ENCODE assay signal across 21 cellular contexts in genomic region chr16:20242568-20243240, GRCh38.
DNase-seq lines count a peak whose midpoint lies in the region; ATAC-seq and FAIRE-seq lines count a peak whose summit lies in the region.
"Had no signal": no experiment of that assay in that cellular context is flagged by ENCODE, and none has a peak within 500 bp of the region (broad histone marks: within the 10 kb centered on the region; RNA-seq: fewer than 3 reads in every experiment).

No MANE protein-coding gene starts in this region.

- no peak overlapping the region for H2BK120ac ChIP-seq in trophoblast cell (ENCODE audit: insufficient read depth, low read length, poor library complexity)

- no peak overlapping the region for H2AFZ ChIP-seq in trophoblast cell (ENCODE audit: insufficient read depth, low read length, poor library complexity)

- H3K4me1 ChIP-seq in trophoblast cell (ENCODE audit: control insufficient read depth in 1 of 2, insufficient read depth in 2 of 2, low read length in 2 of 2) (no peaks in the 10 kb centered on the region), small intestine (ENCODE audit: control insufficient read depth in 2 of 2, insufficient read depth in 1 of 2, low read depth in 1 of 2, low read length in 1 of 2) (no peaks in the 10 kb centered on the region)
- H3K4me1 ChIP-seq: A549 had no signal

- peak overlapping the region; percentile 27 for H3K4me3 ChIP-seq in trophoblast cell (ENCODE audit: low read depth, low read length)
- H3K4me3 ChIP-seq in small intestine (ENCODE audit: low read depth in 1 of 2, low read length in 2 of 2): no peak overlapping the region
- H3K4me3 ChIP-seq: A549 had no signal

- no peak overlapping the region for H3K4ac ChIP-seq in trophoblast cell (ENCODE audit: low read depth, low read length)

- H4K8ac ChIP-seq in trophoblast cell (ENCODE audit: low read depth, low read length): no peak overlapping the region

- H2BK12ac ChIP-seq in trophoblast cell (ENCODE audit: low read length): no peak overlapping the region

- H3K23ac ChIP-seq in trophoblast cell (ENCODE audit: low read length): no peak overlapping the region

- peak; percentile 73 for FAIRE-seq in GM18507 (lab: Jason Lieb, UNC)
- FAIRE-seq in small intestine (lab: Jason Lieb, UNC): no peak
- FAIRE-seq: A549, HTR-8/SVneo had no signal

- H3K9ac ChIP-seq in trophoblast cell (ENCODE audit: low read length): no peak overlapping the region

- DNase-seq in CD1c-positive myeloid dendritic cell (ENCODE audit: extremely low spot score) (peak; percentile 3), GM18507 (ENCODE audit: extremely low spot score, insufficient read length, low read depth) (peak; percentile 12), SK-N-DZ (ENCODE audit: low spot score) (peak; percentile 50), trophoblast cell (no peak), small intestine (no peak)
- DNase-seq in stimulated activated naive CD8-positive, alpha-beta T cell treated with anti-CD3 and anti-CD28 coated beads, Interleukin-15, Interleukin-2, amounts not matched to agents 100 U/mL and 50 U/mL, for 24 hours: no peak
- DNase-seq: Calu3; CD8-positive, alpha-beta memory T cell; DMS153; KG1; NCI-H1092; NCI-H2029 treated with DMSO at 0.1 percent for 48 hours; NCI-H446; NCI-H526 treated with DMSO at 0.1 percent for 48 hours; NK-92 treated with Interleukin-12 subunit alpha and Interleukin-12 subunit beta, amount 100 ng/mL, for 24 hours; SIG-M5 had no signal

- no CpG with 5 or more reads among the region's 3 CpGs for WGBS in trophoblast cell (ENCODE audit: extremely low coverage, insufficient coverage, insufficient read length)
- 63 to 73% (median 70%) methylated on average over 3 of the region's 3 CpGs for WGBS in small intestine, 3 donors

- no peak overlapping the region for H3K18ac ChIP-seq in trophoblast cell (ENCODE audit: low read length)

- no peak overlapping the region for H2BK5ac ChIP-seq in trophoblast cell (ENCODE audit: low read depth, low read length, poor library complexity)

- no peak overlapping the region for H4K91ac ChIP-seq in trophoblast cell (ENCODE audit: low read depth, low read length)

- no peak for ATAC-seq in stimulated activated naive CD8-positive, alpha-beta T cell treated with anti-CD3 and anti-CD28 coated beads, Interleukin-15, Interleukin-2, amounts not matched to agents 100 U/mL and 50 U/mL, for 24 hours
- no peak for ATAC-seq in GM18517 (IDR thresholded peaks at IDR 0.05; ENCODE audit: unreplicated experiment)
- ATAC-seq: A549, Panc1, SK-N-SH treated with all-trans-retinoic acid at 6 μM for 48 hours had no signal

- H3K27me3 ChIP-seq in trophoblast cell (ENCODE audit: insufficient read depth, low read length) (no peaks in the 10 kb centered on the region), small intestine (ENCODE audit: control insufficient read depth in 2 of 2, insufficient read depth in 2 of 2, low read length in 2 of 2) (no peaks in the 10 kb centered on the region)

- no peak overlapping the region for H3K4me2 ChIP-seq in trophoblast cell (ENCODE audit: low read length)
- H3K4me2 ChIP-seq: A549 had no signal

- H2AK5ac ChIP-seq in trophoblast cell (ENCODE audit: low read length): no peak overlapping the region

- H4K12ac ChIP-seq in trophoblast cell (ENCODE audit: low read depth, low read length): no peak overlapping the region

- no peak overlapping the region for H3K14ac ChIP-seq in trophoblast cell (ENCODE audit: low read length)

- no peak overlapping the region for H3K27ac ChIP-seq in trophoblast cell (ENCODE audit: low read depth, low read length)
- H3K27ac ChIP-seq in small intestine (ENCODE audit: low read depth in 1 of 2, low read length in 1 of 2): no peak overlapping the region
- H3K27ac ChIP-seq: A549 had no signal

- H3K9me3 ChIP-seq in trophoblast cell (ENCODE audit: insufficient read depth, low read depth, low read length) (peaks cover 2% of the 10 kb centered on the region), small intestine (ENCODE audit: control insufficient read depth, low read depth) (no peaks in the 10 kb centered on the region)
- H3K9me3 ChIP-seq: A549 had no signal

- H3K79me1 ChIP-seq in trophoblast cell (ENCODE audit: low read length): no peaks in the 10 kb centered on the region

- H3K36me3 ChIP-seq in trophoblast cell (ENCODE audit: control insufficient read depth in 1 of 2, insufficient read depth in 2 of 2, low read length in 2 of 2) (no peaks in the 10 kb centered on the region), small intestine (ENCODE audit: control insufficient read depth in 2 of 2, insufficient read depth in 2 of 2, low read length in 2 of 2) (no peaks in the 10 kb centered on the region)

- H3K79me2 ChIP-seq in trophoblast cell (ENCODE audit: control insufficient read depth, insufficient read depth, low read length, poor library complexity): no peaks in the 10 kb centered on the region

Comparison
In these comparisons a context has a peak if more than half of its experiments do, and no peak if none do; other contexts are left out.
1. DNase-seq: peak in CD1c-positive myeloid dendritic cell (single experiment), GM18507 (single experiment) and SK-N-DZ (single experiment); none in trophoblast cell (0 of 2), stimulated activated naive CD8-positive, alpha-beta T cell treated with anti-CD3 and anti-CD28 coated beads, Interleukin-15, Interleukin-2, amounts not matched to agents 100 U/mL and 50 U/mL, for 24 hours (single experiment) and small intestine (single experiment).